ENCODE assay signal across 1 cellular context in genomic region chr12:115500872-115501271, GRCh38.
A peak's percentile ranks its signal among the peaks of the same experiment; 100 is the strongest.
TF ChIP-seq lines count a peak whose summit lies in the region.

No MANE protein-coding gene starts in this region.

TF ChIP-seq in GM12878, 131 proteins besides CTCF, POLR2A, EP300 and RAD21 (continued from another document):
- TF ChIP-seq, protein P1, sequence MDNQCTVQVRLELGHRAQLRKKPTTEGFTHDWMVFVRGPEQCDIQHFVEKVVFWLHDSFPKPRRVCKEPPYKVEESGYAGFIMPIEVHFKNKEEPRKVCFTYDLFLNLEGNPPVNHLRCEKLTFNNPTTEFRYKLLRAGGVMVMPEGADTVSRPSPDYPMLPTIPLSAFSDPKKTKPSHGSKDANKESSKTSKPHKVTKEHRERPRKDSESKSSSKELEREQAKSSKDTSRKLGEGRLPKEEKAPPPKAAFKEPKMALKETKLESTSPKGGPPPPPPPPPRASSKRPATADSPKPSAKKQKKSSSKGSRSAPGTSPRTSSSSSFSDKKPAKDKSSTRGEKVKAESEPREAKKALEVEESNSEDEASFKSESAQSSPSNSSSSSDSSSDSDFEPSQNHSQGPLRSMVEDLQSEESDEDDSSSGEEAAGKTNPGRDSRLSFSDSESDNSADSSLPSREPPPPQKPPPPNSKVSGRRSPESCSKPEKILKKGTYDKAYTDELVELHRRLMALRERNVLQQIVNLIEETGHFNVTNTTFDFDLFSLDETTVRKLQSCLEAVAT (IDR thresholded peaks at IDR 0.05): no peak
- TF ChIP-seq RFX5 (IDR thresholded peaks at IDR 0.05; ENCODE audit: low read depth, low read length) (no peak), SUZ12 (IDR thresholded peaks at IDR 0.05; ENCODE audit: unreplicated experiment) (no peak), HDGF (IDR thresholded peaks at IDR 0.05) (no peak), IKZF1 (conservative IDR thresholded peaks at IDR 0.05) (peak; percentile 57), BCL11A (IDR thresholded peaks at IDR 0.05; ENCODE audit: low read depth, low read length) (0 out of 2 replicates have a peak, but pooled peaks have one; percentile 27), ZNF384 (IDR thresholded peaks at IDR 0.05; ENCODE audit: borderline replicate concordance, low read depth, low read length) (no peak), SMC3 (IDR thresholded peaks at IDR 0.05; ENCODE audit: borderline replicate concordance, low read length) (no peak), RUNX3 (IDR thresholded peaks at IDR 0.05; ENCODE audit: low read length) (peak; percentile 28; the same call in 1 of the 2 replicates), HDAC6 (IDR thresholded peaks at IDR 0.05; ENCODE audit: unreplicated experiment) (no peak), ZBTB40 (IDR thresholded peaks at IDR 0.05; ENCODE audit: borderline replicate concordance) (no peak), EGR1 (IDR thresholded peaks at IDR 0.05; ENCODE audit: borderline replicate concordance in 1 of 2, low read depth in 2 of 2, low read length in 2 of 2) (peak in 1 of 2 experiments; percentile 63; a peak in 1 of 3 replicates), EED (IDR thresholded peaks at IDR 0.05; ENCODE audit: low read depth) (peak; percentile 91), JUNB (IDR thresholded peaks at IDR 0.05) (peak; percentile 40; the same call in 1 of the 2 replicates), RB1 (IDR thresholded peaks at IDR 0.05; ENCODE audit: borderline replicate concordance) (no peak), SPI1 (IDR thresholded peaks at IDR 0.05; ENCODE audit: borderline replicate concordance, insufficient read depth, low read depth, low read length) (peak; percentile 76), LARP7 (IDR thresholded peaks at IDR 0.05) (no peak), NR2C1 (IDR thresholded peaks at IDR 0.05) (no peak), SRF (IDR thresholded peaks at IDR 0.05; ENCODE audit: low read depth in 2 of 2, low read length in 2 of 2) (no peak), FOXM1 (IDR thresholded peaks at IDR 0.05; ENCODE audit: low read depth, low read length) (no peak), CBX5 (IDR thresholded peaks at IDR 0.05; ENCODE audit: low read depth) (no peak), TCF12 (IDR thresholded peaks at IDR 0.05; ENCODE audit: low read depth, low read length) (no peak), PAX5 (IDR thresholded peaks at IDR 0.05; ENCODE audit: borderline replicate concordance, low read depth, low read length) (0 out of 2 replicates have a peak, but pooled peaks have one; percentile 11), POU2F2 (IDR thresholded peaks at IDR 0.05; ENCODE audit: borderline replicate concordance, low read depth, low read length) (no peak), MTA3 (IDR thresholded peaks at IDR 0.05; ENCODE audit: borderline replicate concordance, low read length) (no peak), SREBF2 (IDR thresholded peaks at IDR 0.05; ENCODE audit: low read length) (no peak), SP1 (IDR thresholded peaks at IDR 0.05; ENCODE audit: low read depth, low read length) (no peak), ZNF592 (IDR thresholded peaks at IDR 0.05) (no peak), NFIC (IDR thresholded peaks at IDR 0.05; ENCODE audit: low read depth, low read length) (peak; percentile 58; the same call in 1 of the 2 replicates), ZBED1 (IDR thresholded peaks at IDR 0.05; ENCODE audit: borderline replicate concordance) (no peak), IKZF2 (IDR thresholded peaks at IDR 0.05) (peak in 1 of 2 experiments; percentile 45; a peak in 1 of 4 replicates), ZNF217 (IDR thresholded peaks at IDR 0.05) (no peak), MYC (IDR thresholded peaks at IDR 0.05; ENCODE audit: insufficient read depth, insufficient read length, insufficient replicate concordance, low read length, severe bottlenecking) (no peak), NFXL1 (IDR thresholded peaks at IDR 0.05; ENCODE audit: borderline replicate concordance) (no peak), ZBTB11 (CRISPR knock-in tag; IDR thresholded peaks at IDR 0.05) (no peak)
- TF ChIP-seq, protein P2, sequence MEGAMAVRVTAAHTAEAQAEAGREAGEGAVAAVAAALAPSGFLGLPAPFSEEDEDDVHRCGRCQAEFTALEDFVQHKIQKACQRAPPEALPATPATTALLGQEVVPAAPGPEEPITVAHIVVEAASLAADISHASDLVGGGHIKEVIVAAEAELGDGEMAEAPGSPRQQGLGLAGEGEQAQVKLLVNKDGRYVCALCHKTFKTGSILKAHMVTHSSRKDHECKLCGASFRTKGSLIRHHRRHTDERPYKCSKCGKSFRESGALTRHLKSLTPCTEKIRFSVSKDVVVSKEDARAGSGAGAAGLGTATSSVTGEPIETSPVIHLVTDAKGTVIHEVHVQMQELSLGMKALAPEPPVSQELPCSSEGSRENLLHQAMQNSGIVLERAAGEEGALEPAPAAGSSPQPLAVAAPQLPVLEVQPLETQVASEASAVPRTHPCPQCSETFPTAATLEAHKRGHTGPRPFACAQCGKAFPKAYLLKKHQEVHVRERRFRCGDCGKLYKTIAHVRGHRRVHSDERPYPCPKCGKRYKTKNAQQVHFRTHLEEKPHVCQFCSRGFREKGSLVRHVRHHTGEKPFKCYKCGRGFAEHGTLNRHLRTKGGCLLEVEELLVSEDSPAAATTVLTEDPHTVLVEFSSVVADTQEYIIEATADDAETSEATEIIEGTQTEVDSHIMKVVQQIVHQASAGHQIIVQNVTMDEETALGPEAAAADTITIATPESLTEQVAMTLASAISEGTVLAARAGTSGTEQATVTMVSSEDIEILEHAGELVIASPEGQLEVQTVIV (IDR thresholded peaks at IDR 0.05; ENCODE audit: borderline replicate concordance, partially characterized antibody): no peak
- TF ChIP-seq, protein P3, sequence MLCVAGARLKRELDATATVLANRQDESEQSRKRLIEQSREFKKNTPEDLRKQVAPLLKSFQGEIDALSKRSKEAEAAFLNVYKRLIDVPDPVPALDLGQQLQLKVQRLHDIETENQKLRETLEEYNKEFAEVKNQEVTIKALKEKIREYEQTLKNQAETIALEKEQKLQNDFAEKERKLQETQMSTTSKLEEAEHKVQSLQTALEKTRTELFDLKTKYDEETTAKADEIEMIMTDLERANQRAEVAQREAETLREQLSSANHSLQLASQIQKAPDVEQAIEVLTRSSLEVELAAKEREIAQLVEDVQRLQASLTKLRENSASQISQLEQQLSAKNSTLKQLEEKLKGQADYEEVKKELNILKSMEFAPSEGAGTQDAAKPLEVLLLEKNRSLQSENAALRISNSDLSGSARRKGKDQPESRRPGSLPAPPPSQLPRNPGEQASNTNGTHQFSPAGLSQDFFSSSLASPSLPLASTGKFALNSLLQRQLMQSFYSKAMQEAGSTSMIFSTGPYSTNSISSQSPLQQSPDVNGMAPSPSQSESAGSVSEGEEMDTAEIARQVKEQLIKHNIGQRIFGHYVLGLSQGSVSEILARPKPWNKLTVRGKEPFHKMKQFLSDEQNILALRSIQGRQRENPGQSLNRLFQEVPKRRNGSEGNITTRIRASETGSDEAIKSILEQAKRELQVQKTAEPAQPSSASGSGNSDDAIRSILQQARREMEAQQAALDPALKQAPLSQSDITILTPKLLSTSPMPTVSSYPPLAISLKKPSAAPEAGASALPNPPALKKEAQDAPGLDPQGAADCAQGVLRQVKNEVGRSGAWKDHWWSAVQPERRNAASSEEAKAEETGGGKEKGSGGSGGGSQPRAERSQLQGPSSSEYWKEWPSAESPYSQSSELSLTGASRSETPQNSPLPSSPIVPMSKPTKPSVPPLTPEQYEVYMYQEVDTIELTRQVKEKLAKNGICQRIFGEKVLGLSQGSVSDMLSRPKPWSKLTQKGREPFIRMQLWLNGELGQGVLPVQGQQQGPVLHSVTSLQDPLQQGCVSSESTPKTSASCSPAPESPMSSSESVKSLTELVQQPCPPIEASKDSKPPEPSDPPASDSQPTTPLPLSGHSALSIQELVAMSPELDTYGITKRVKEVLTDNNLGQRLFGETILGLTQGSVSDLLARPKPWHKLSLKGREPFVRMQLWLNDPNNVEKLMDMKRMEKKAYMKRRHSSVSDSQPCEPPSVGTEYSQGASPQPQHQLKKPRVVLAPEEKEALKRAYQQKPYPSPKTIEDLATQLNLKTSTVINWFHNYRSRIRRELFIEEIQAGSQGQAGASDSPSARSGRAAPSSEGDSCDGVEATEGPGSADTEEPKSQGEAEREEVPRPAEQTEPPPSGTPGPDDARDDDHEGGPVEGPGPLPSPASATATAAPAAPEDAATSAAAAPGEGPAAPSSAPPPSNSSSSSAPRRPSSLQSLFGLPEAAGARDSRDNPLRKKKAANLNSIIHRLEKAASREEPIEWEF (IDR thresholded peaks at IDR 0.05; ENCODE audit: insufficient replicate concordance, low read depth, low read length): no peak
TF ChIP-seq in GM12878: peak in this region for 11.
